ENCODE assay signal across 14 cellular contexts in the genomic region with DNA sequence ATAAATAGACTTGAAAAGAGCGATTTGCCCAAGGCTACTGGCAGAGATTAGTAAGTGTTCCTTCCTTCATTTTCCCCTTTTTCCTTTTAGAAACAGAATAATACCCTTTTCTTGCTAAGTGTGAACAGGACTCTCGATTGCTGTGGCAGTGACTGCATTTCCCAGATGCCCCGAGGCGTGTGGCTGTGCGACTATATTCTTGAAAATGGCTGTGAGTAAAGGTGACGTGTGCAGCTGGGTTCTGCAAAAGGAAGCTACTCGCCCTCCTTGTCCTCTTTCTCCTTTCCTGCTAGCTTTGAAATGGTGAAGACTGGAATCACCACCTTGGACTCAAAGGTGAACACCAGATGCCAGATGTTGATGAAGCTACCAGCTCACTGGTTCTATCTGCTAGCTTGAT.
DNase-seq lines count a peak whose midpoint lies in the region; ATAC-seq, FAIRE-seq and TF ChIP-seq lines count a peak whose summit lies in the region.
"Had no signal": no experiment of that assay in that cellular context is flagged by ENCODE, and none has a peak within 500 bp of the region (broad histone marks: within the 10 kb centered on the region; RNA-seq: fewer than 3 reads in every experiment).

No MANE protein-coding gene starts in this region.

- 0 out of 2 replicates have a peak overlapping the region, but pooled peaks have one; percentile 16 for H3K27ac Mint-ChIP-seq in GM23338
- H3K27ac Mint-ChIP-seq in WTC11: peak overlapping the region; percentile 14; the same call in 1 of the 2 replicates
- peak overlapping the region; percentile 18 for H3K27ac Mint-ChIP-seq in neural progenitor cell
- H3K27ac Mint-ChIP-seq in natural killer cell treated with Interleukin-12 subunit alpha and Interleukin-12 subunit beta and Interleukin-15 and Interleukin-18, amount 100 ng/mL, for 72 hours: no peak overlapping the region

- no peak overlapping the region for H3K4me3 ChIP-seq in GM23338
- no peak overlapping the region for H3K4me3 ChIP-seq in neural progenitor cell
- H3K4me3 ChIP-seq: GM23248 had no signal

- H3K36me3 Mint-ChIP-seq in GM23338 (ENCODE audit: low read depth) (no peaks in the 10 kb centered on the region), WTC11 (no peaks in the 10 kb centered on the region), neural progenitor cell (no peaks in the 10 kb centered on the region)
- H3K36me3 Mint-ChIP-seq in natural killer cell treated with Interleukin-12 subunit alpha and Interleukin-12 subunit beta and Interleukin-15 and Interleukin-18, amount 100 ng/mL, for 72 hours: no peaks in the 10 kb centered on the region

- H3K27me3 Mint-ChIP-seq in GM23338 (ENCODE audit: insufficient read depth, low read depth, poor library complexity) (no peaks in the 10 kb centered on the region), WTC11 (ENCODE audit: low read depth) (no peaks in the 10 kb centered on the region), neural progenitor cell (ENCODE audit: insufficient read depth, low read depth) (no peaks in the 10 kb centered on the region)
- H3K27me3 Mint-ChIP-seq in natural killer cell treated with Interleukin-12 subunit alpha and Interleukin-12 subunit beta and Interleukin-15 and Interleukin-18, amount 100 ng/mL, for 72 hours: no peaks in the 10 kb centered on the region
- H3K27me3 Mint-ChIP-seq: CD8-positive, alpha-beta memory T cell had no signal

- H3F3A ChIP-seq in GM23338 (replicated peaks; ENCODE audit: low read depth) (no peaks in the 10 kb centered on the region), neural progenitor cell (ENCODE audit: low read depth) (no peaks in the 10 kb centered on the region)

- H3K9me3 ChIP-seq in neural progenitor cell (ENCODE audit: low read depth): no peaks in the 10 kb centered on the region
- H3K9me3 ChIP-seq: Caco-2 had no signal

- FAIRE-seq in frontal cortex (lab: Jason Lieb, UNC): no peak
- FAIRE-seq: A204.1 had no signal

- ATAC-seq in GM23338: no peak
- no peak for ATAC-seq in WTC11
- peak; percentile 24 for ATAC-seq in foreskin keratinocyte
- ATAC-seq in natural killer cell treated with Interleukin-12 subunit alpha and Interleukin-12 subunit beta and Interleukin-15 and Interleukin-18, amount 100 ng/mL, for 72 hours: no peak

- H3K4me1 ChIP-seq in GM23338 (ENCODE audit: insufficient read depth) (no peaks in the 10 kb centered on the region), foreskin keratinocyte (peaks cover 23% of the 10 kb centered on the region), neural progenitor cell (no peaks in the 10 kb centered on the region)

- no peak overlapping the region for H3K9ac ChIP-seq in neural progenitor cell
- H3K9ac ChIP-seq: GM23248 had no signal

- POLR2A ChIA-PET in WTC11 (lab: Charles Lee): no interaction called here

- H4K20me1 ChIP-seq in GM23338 (replicated peaks; ENCODE audit: insufficient read depth) (no peaks in the 10 kb centered on the region), neural progenitor cell (ENCODE audit: low read depth) (no peaks in the 10 kb centered on the region)

- TF ChIP-seq CTCF in GM23338 (conservative IDR thresholded peaks at IDR 0.05; ENCODE audit: low read depth in 2 of 2) (no peak), WTC11 (IDR thresholded peaks at IDR 0.05) (no peak), foreskin keratinocyte (conservative IDR thresholded peaks at IDR 0.05) (no peak), neural progenitor cell (IDR thresholded peaks at IDR 0.05) (no peak)

- CTCF ChIA-PET in WTC11 (lab: Charles Lee): interaction anchor here (1.7 kb wide), 1 partner anchor 26 kb away, joined by 7 read pairs; no protein-coding TSS in a partner anchor

- H3K4me3 Mint-ChIP-seq in GM23338 (no peak overlapping the region), WTC11 (no peak overlapping the region), neural progenitor cell (no peak overlapping the region)
- H3K4me3 Mint-ChIP-seq in natural killer cell treated with Interleukin-12 subunit alpha and Interleukin-12 subunit beta and Interleukin-15 and Interleukin-18, amount 100 ng/mL, for 72 hours: no peak overlapping the region
- H3K4me3 Mint-ChIP-seq: CD8-positive, alpha-beta memory T cell had no signal

- H3K4me1 Mint-ChIP-seq in GM23338: peaks cover 9% of the 10 kb centered on the region
- peaks cover 14% of the 10 kb centered on the region for H3K4me1 Mint-ChIP-seq in WTC11
- H3K4me1 Mint-ChIP-seq in neural progenitor cell: peaks cover 13% of the 10 kb centered on the region
- H3K4me1 Mint-ChIP-seq in natural killer cell treated with Interleukin-12 subunit alpha and Interleukin-12 subunit beta and Interleukin-15 and Interleukin-18, amount 100 ng/mL, for 72 hours (ENCODE audit: low read depth in 2 of 2): peaks cover 0 to 8% of the 10 kb centered on the region in 2 donors

- DNase-seq in GM23338 (ENCODE audit: low spot score) (no peak), WTC11 (ENCODE audit: low spot score) (no peak), foreskin keratinocyte (no peak), neural progenitor cell (ENCODE audit: low spot score) (no peak), frontal cortex (ENCODE audit: low spot score in 2 of 2) (no peak), caudate nucleus (lab: John Stamatoyannopoulos, UW) (no peak)
- DNase-seq in activated T-cell treated with anti-CD3 and anti-CD28 coated beads, Interleukin-2, amount 50 U/mL, for 48 hours: no peak
- DNase-seq in natural killer cell treated with Interleukin-12 subunit alpha and Interleukin-12 subunit beta and Interleukin-15 and Interleukin-18, amount 100 ng/mL, for 72 hours (ENCODE audit: low spot score): no peak
- DNase-seq: Caco-2; CD8-positive, alpha-beta memory T cell; DMS53; GM23248; H7 had no signal

- H3K4me2 ChIP-seq in GM23338: no peak overlapping the region
- no peak overlapping the region for H3K4me2 ChIP-seq in neural progenitor cell

- H3K27me3 ChIP-seq in GM23338 (ENCODE audit: insufficient read depth): no peaks in the 10 kb centered on the region
- H3K27me3 ChIP-seq in foreskin keratinocyte: no peaks in the 10 kb centered on the region
- H3K27me3 ChIP-seq in neural progenitor cell: no peaks in the 10 kb centered on the region

- H2AFZ ChIP-seq in GM23338: no peak overlapping the region
- no peak overlapping the region for H2AFZ ChIP-seq in neural progenitor cell (replicated peaks)
- H2AFZ ChIP-seq: GM23248 had no signal

- H3K9me3 Mint-ChIP-seq in GM23338 (no peaks in the 10 kb centered on the region), WTC11 (no peaks in the 10 kb centered on the region), neural progenitor cell (no peaks in the 10 kb centered on the region)
- H3K9me3 Mint-ChIP-seq in natural killer cell treated with Interleukin-12 subunit alpha and Interleukin-12 subunit beta and Interleukin-15 and Interleukin-18, amount 100 ng/mL, for 72 hours: no peaks in the 10 kb centered on the region
- H3K9me3 Mint-ChIP-seq: CD8-positive, alpha-beta memory T cell had no signal

- H3K79me2 ChIP-seq in GM23338 (replicated peaks; ENCODE audit: insufficient read depth) (no peaks in the 10 kb centered on the region), neural progenitor cell (ENCODE audit: low read depth) (no peaks in the 10 kb centered on the region)

- H3K27ac ChIP-seq in GM23338 (ENCODE audit: low read depth): no peak overlapping the region
- no peak overlapping the region for H3K27ac ChIP-seq in foreskin keratinocyte
- H3K27ac ChIP-seq in neural progenitor cell: no peak overlapping the region
- no peak overlapping the region for H3K27ac ChIP-seq in caudate nucleus (ENCODE audit: low read depth, low read length)
- H3K27ac ChIP-seq: GM23248 had no signal

- H3K9me2 ChIP-seq in GM23338 (ENCODE audit: insufficient read depth): no peaks in the 10 kb centered on the region

- H3K36me3 ChIP-seq in GM23338 (ENCODE audit: insufficient read depth) (no peaks in the 10 kb centered on the region), neural progenitor cell (no peaks in the 10 kb centered on the region)

TF ChIP-seq in GM23338, 12 proteins besides CTCF, POLR2A, EP300 and RAD21 (continues in another document):
- no peak for TF ChIP-seq ZNF114 (CRISPR knock-in tag; IDR thresholded peaks at IDR 0.05)
- TF ChIP-seq JUNB (IDR thresholded peaks at IDR 0.05; ENCODE audit: unreplicated experiment): no peak
- TF ChIP-seq EZH2phosphoT487 (IDR thresholded peaks at IDR 0.05; ENCODE audit: unreplicated experiment): no peak
- TF ChIP-seq POLR2AphosphoS5 (IDR thresholded peaks at IDR 0.05; ENCODE audit: low read depth): no peak

TF ChIP-seq in WTC11, 78 proteins besides CTCF, POLR2A, EP300 and RAD21 (continues in another document):
- TF ChIP-seq, protein P1, sequence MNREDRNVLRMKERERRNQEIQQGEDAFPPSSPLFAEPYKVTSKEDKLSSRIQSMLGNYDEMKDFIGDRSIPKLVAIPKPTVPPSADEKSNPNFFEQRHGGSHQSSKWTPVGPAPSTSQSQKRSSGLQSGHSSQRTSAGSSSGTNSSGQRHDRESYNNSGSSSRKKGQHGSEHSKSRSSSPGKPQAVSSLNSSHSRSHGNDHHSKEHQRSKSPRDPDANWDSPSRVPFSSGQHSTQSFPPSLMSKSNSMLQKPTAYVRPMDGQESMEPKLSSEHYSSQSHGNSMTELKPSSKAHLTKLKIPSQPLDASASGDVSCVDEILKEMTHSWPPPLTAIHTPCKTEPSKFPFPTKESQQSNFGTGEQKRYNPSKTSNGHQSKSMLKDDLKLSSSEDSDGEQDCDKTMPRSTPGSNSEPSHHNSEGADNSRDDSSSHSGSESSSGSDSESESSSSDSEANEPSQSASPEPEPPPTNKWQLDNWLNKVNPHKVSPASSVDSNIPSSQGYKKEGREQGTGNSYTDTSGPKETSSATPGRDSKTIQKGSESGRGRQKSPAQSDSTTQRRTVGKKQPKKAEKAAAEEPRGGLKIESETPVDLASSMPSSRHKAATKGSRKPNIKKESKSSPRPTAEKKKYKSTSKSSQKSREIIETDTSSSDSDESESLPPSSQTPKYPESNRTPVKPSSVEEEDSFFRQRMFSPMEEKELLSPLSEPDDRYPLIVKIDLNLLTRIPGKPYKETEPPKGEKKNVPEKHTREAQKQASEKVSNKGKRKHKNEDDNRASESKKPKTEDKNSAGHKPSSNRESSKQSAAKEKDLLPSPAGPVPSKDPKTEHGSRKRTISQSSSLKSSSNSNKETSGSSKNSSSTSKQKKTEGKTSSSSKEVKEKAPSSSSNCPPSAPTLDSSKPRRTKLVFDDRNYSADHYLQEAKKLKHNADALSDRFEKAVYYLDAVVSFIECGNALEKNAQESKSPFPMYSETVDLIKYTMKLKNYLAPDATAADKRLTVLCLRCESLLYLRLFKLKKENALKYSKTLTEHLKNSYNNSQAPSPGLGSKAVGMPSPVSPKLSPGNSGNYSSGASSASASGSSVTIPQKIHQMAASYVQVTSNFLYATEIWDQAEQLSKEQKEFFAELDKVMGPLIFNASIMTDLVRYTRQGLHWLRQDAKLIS (CRISPR knock-in tag; IDR thresholded peaks at IDR 0.05; ENCODE audit: borderline replicate concordance): no peak

Comparison
In these comparisons a context has a peak if more than half of its experiments do, and no peak if none do; other contexts are left out.
1. H3K27ac Mint-ChIP-seq: peak in GM23338 (single experiment), WTC11 (single experiment) and neural progenitor cell (single experiment); none in natural killer cell treated with Interleukin-12 subunit alpha and Interleukin-12 subunit beta and Interleukin-15 and Interleukin-18, amount 100 ng/mL, for 72 hours (0 of 2).